8 cellular contexts compared by ENCODE assay signal in genomic region chr2:9843229-9844035, GRCh38. TPM values are rescaled to one million over a fixed set of nuclear protein-coding genes. Genes with fewer than 3 reads are reported as not detected.
DNase-seq lines count a peak whose midpoint lies in the region; ATAC-seq, FAIRE-seq and TF ChIP-seq lines count a peak whose summit lies in the region.

Gene TAF1B (plus strand): TSS chr2:9843474. CDS start chr2:9843542, 68 bp downstream.

- H3K4me1 Mint-ChIP-seq in activated T-cell treated with anti-CD3 and anti-CD28 coated beads, Interleukin-2, amount 50 U/mL, for 72 hours (ENCODE audit: low read depth) = peaks cover 41% of the 10 kb centered on the region
- H3K4me1 Mint-ChIP-seq in naive thymus-derived CD4-positive, alpha-beta T cell = peaks cover 25 to 56% (median 48%) of the 10 kb centered on the region in 7 donors
- H3K4me1 Mint-ChIP-seq in stimulated activated naive B cell treated with anti-CD40 and anti-IgM and Interleukin-4, amounts not matched to agents 10 μg/mL and 1 μg/mL and 100 μg/mL, for 72 hours = peaks cover 16 to 45% of the 10 kb centered on the region in 2 donors

- peak; percentile 97 for DNase-seq in Karpas-422
- peak; percentile 84 for DNase-seq in RCC 7860 (ENCODE audit: low spot score)
- DNase-seq in activated T-cell treated with anti-CD3 and anti-CD28 coated beads, Interleukin-2, amount 50 U/mL, for 72 hours = peak; percentile 89 to 92
- peak; percentile 88 for DNase-seq in fibroblast of gingiva (ENCODE audit: low read depth)
- peak; percentile 55 to 89 (median 80) for DNase-seq in naive thymus-derived CD4-positive, alpha-beta T cell
- DNase-seq in stimulated activated naive B cell treated with anti-CD40 and anti-IgM and Interleukin-4, amounts not matched to agents 10 μg/mL and 1 μg/mL and 100 μg/mL, for 72 hours = peak; percentile 90

- H3K9me3 ChIP-seq in DOHH2 (ENCODE audit: control insufficient read depth, insufficient read depth, low read length) (no peaks in the 10 kb centered on the region), Karpas-422 (ENCODE audit: low read length) (no peaks in the 10 kb centered on the region)
- H3K9me3 ChIP-seq in naive thymus-derived CD4-positive, alpha-beta T cell (ENCODE audit: control insufficient read depth in 2 of 3, low read length in 3 of 3) = no peaks in the 10 kb centered on the region

- no peaks in the 10 kb centered on the region for H3K9me3 Mint-ChIP-seq in activated T-cell treated with anti-CD3 and anti-CD28 coated beads, Interleukin-2, amount 50 U/mL, for 72 hours
- peaks cover 0 to 1% (median 0%) of the 10 kb centered on the region in 11 donors for H3K9me3 Mint-ChIP-seq in naive thymus-derived CD4-positive, alpha-beta T cell
- H3K9me3 Mint-ChIP-seq in stimulated activated naive B cell treated with anti-CD40 and anti-IgM and Interleukin-4, amounts not matched to agents 10 μg/mL and 1 μg/mL and 100 μg/mL, for 72 hours = peaks cover 0 to 1% of the 10 kb centered on the region in 2 donors

- H3K4me3 Mint-ChIP-seq in activated T-cell treated with anti-CD3 and anti-CD28 coated beads, Interleukin-2, amount 50 U/mL, for 72 hours = peak within 1 kb of the TSS; percentile 80
- H3K4me3 Mint-ChIP-seq in naive thymus-derived CD4-positive, alpha-beta T cell = peak within 1 kb of the TSS; percentile 89 to 95 (median 93)
- peak within 1 kb of the TSS; percentile 91 to 97 for H3K4me3 Mint-ChIP-seq in stimulated activated naive B cell treated with anti-CD40 and anti-IgM and Interleukin-4, amounts not matched to agents 10 μg/mL and 1 μg/mL and 100 μg/mL, for 72 hours

- CTCF ChIA-PET in naive thymus-derived CD4-positive, alpha-beta T cell (lab: Charles Lee) = interaction anchor here (1.7 kb wide), 1 partner anchor 29 kb away, joined by 5 read pairs; no protein-coding TSS in a partner anchor

- TF ChIP-seq CTCF in DOHH2 (IDR thresholded peaks at IDR 0.05; ENCODE audit: low read depth, low read length, poor library complexity, severe bottlenecking) = peak; percentile 44

- peak within 1 kb of the TSS; percentile 81 for H3K9ac ChIP-seq in Karpas-422 (ENCODE audit: low read length)

- peaks cover 39% of the 10 kb centered on the region for H3K4me1 ChIP-seq in DOHH2 (ENCODE audit: control insufficient read depth, low read length)
- peaks cover 31% of the 10 kb centered on the region for H3K4me1 ChIP-seq in Karpas-422 (ENCODE audit: low read length)
- H3K4me1 ChIP-seq in naive thymus-derived CD4-positive, alpha-beta T cell (ENCODE audit: control insufficient read depth in 2 of 2, insufficient read depth in 2 of 2, low read length in 2 of 2) = peaks cover 11 to 13% of the 10 kb centered on the region in 2 donors

- H2AFZ ChIP-seq in Karpas-422 (ENCODE audit: low read length) = peak within 1 kb of the TSS; percentile 96

- H3K9me2 ChIP-seq in DOHH2 (replicated peaks; ENCODE audit: control insufficient read depth, low read length) (no peaks in the 10 kb centered on the region), Karpas-422 (replicated peaks; ENCODE audit: insufficient read depth, low read length) (no peaks in the 10 kb centered on the region)

- POLR2A ChIA-PET in naive thymus-derived CD4-positive, alpha-beta T cell (lab: Charles Lee) = interaction anchor here (0.7 to 1.4 kb wide), 7 partner anchors 105 to 369 kb away, joined by 3 to 5 read pairs (median 3); partner anchors contain the start of genes IAH1, KLF11 and YWHAQ

- ATAC-seq in GM21825 (IDR thresholded peaks at IDR 0.05; ENCODE audit: unreplicated experiment) = peak; percentile 83
- ATAC-seq in activated T-cell treated with anti-CD3 and anti-CD28 coated beads, Interleukin-2, amount 50 U/mL, for 72 hours (replicated peaks in 1 of 2) = peak; percentile 89
- ATAC-seq in naive thymus-derived CD4-positive, alpha-beta T cell = peak; percentile 87
- ATAC-seq in stimulated activated naive B cell treated with anti-CD40 and anti-IgM and Interleukin-4, amounts not matched to agents 10 μg/mL and 1 μg/mL and 100 μg/mL, for 72 hours (replicated peaks) = peak; percentile 90 to 92

- peaks cover 37% of the 10 kb centered on the region for H3K36me3 ChIP-seq in DOHH2 (ENCODE audit: control insufficient read depth, low read length)
- peaks cover 30% of the 10 kb centered on the region for H3K36me3 ChIP-seq in Karpas-422 (ENCODE audit: insufficient read depth, low read length)
- H3K36me3 ChIP-seq in naive thymus-derived CD4-positive, alpha-beta T cell (ENCODE audit: control insufficient read depth in 2 of 3, insufficient read depth in 3 of 3, low read length in 3 of 3) = peaks cover 0 to 5% (median 5%) of the 10 kb centered on the region in 3 experiments

- H3K27ac Mint-ChIP-seq in activated T-cell treated with anti-CD3 and anti-CD28 coated beads, Interleukin-2, amount 50 U/mL, for 72 hours = peak within 1 kb of the TSS; percentile 80
- peak within 1 kb of the TSS; percentile 74 to 97 (median 92) for H3K27ac Mint-ChIP-seq in naive thymus-derived CD4-positive, alpha-beta T cell
- peak within 1 kb of the TSS; percentile 96 for H3K27ac Mint-ChIP-seq in stimulated activated naive B cell treated with anti-CD40 and anti-IgM and Interleukin-4, amounts not matched to agents 10 μg/mL and 1 μg/mL and 100 μg/mL, for 72 hours

- FAIRE-seq in RCC 7860 (lab: Jason Lieb, UNC) = peak; percentile 28

- H3K27me3 Mint-ChIP-seq in activated T-cell treated with anti-CD3 and anti-CD28 coated beads, Interleukin-2, amount 50 U/mL, for 72 hours (ENCODE audit: low read depth) = no peaks in the 10 kb centered on the region
- peaks cover 0 to 6% (median 0%) of the 10 kb centered on the region in 5 donors for H3K27me3 Mint-ChIP-seq in naive thymus-derived CD4-positive, alpha-beta T cell
- H3K27me3 Mint-ChIP-seq in stimulated activated naive B cell treated with anti-CD40 and anti-IgM and Interleukin-4, amounts not matched to agents 10 μg/mL and 1 μg/mL and 100 μg/mL, for 72 hours = no peaks in the 10 kb centered on the region

- intact Hi-C loops in naive thymus-derived CD4-positive, alpha-beta T cell (cut with micrococcal nuclease) = loop anchor here (1.0 to 10.0 kb wide), 15 partner anchors 29 to 1311 kb away; partner anchors contain the start of genes ADAM17 (in 2 of the 2), CPSF3 (in 2 of the 2), HPCAL1 (in 2 of the 2) and ITGB1BP1 (in 2 of the 2)

- H4K20me1 ChIP-seq in DOHH2 (ENCODE audit: control insufficient read depth, insufficient read depth, low read depth, low read length) (no peaks in the 10 kb centered on the region), Karpas-422 (ENCODE audit: insufficient read depth, low read depth, low read length) (no peaks in the 10 kb centered on the region)

- H3K4me3 ChIP-seq in DOHH2 (ENCODE audit: low read length) (peak within 1 kb of the TSS; percentile 88), Karpas-422 (ENCODE audit: low read length) (peak within 1 kb of the TSS; percentile 79)
- peak within 1 kb of the TSS; percentile 85 for H3K4me3 ChIP-seq in naive thymus-derived CD4-positive, alpha-beta T cell (ENCODE audit: low read length)

- H3K79me2 ChIP-seq in DOHH2 (ENCODE audit: control insufficient read depth, low read length) (peaks cover 36% of the 10 kb centered on the region), Karpas-422 (ENCODE audit: low read length) (peaks cover 48% of the 10 kb centered on the region)

- H3K27ac ChIP-seq in DOHH2 (ENCODE audit: low read depth, low read length) = peak within 1 kb of the TSS; percentile 87
- H3K27ac ChIP-seq in Karpas-422 (ENCODE audit: low read length) = peak within 1 kb of the TSS; percentile 73
- H3K27ac ChIP-seq in naive thymus-derived CD4-positive, alpha-beta T cell (ENCODE audit: low read depth, low read length) = peak within 1 kb of the TSS; percentile 72

- H3F3A ChIP-seq in DOHH2 (ENCODE audit: control insufficient read depth, insufficient read depth) = peaks cover 6% of the 10 kb centered on the region; the same call in 1 of the 2 replicates

- H3K27me3 ChIP-seq in DOHH2 (ENCODE audit: control insufficient read depth, low read length) (no peaks in the 10 kb centered on the region), Karpas-422 (ENCODE audit: low read length) (no peaks in the 10 kb centered on the region)
- H3K27me3 ChIP-seq in naive thymus-derived CD4-positive, alpha-beta T cell (ENCODE audit: control insufficient read depth in 2 of 2, insufficient read depth in 2 of 2, low read length in 2 of 2) = no peaks in the 10 kb centered on the region

- peaks cover 2 to 9% of the 10 kb centered on the region in 2 donors for H3K36me3 Mint-ChIP-seq in activated T-cell treated with anti-CD3 and anti-CD28 coated beads, Interleukin-2, amount 50 U/mL, for 72 hours (ENCODE audit: insufficient read depth in 2 of 2)
- peaks cover 0 to 29% (median 10%) of the 10 kb centered on the region in 5 donors for H3K36me3 Mint-ChIP-seq in naive thymus-derived CD4-positive, alpha-beta T cell
- peaks cover 15 to 20% of the 10 kb centered on the region in 2 donors for H3K36me3 Mint-ChIP-seq in stimulated activated naive B cell treated with anti-CD40 and anti-IgM and Interleukin-4, amounts not matched to agents 10 μg/mL and 1 μg/mL and 100 μg/mL, for 72 hours

- H3K4me2 ChIP-seq in DOHH2 (ENCODE audit: low read length) (peak within 1 kb of the TSS; percentile 75), Karpas-422 (ENCODE audit: low read depth, low read length, poor library complexity, severe bottlenecking) (peak within 1 kb of the TSS; percentile 87)

RNA-seq across cellular contexts. Expression of gene TAF1B, which starts in this region (rescaled TPM):
- 17.8 and 58.6 TPM in 2 replicates for total RNA-seq in Karpas-422 (2014; rRNA removed; shearing (Covaris generic); ENCODE audit: low replicate concordance)
- total RNA-seq in activated T-cell treated with anti-CD3 and anti-CD28 coated beads, Interleukin-2, amount 50 U/mL, for 72 hours = 10 to 100 TPM; 17.8 to 23.7 TPM
- 10 to 100 TPM in 4 of 5 experiments, 1 to 10 TPM in 1; 9.2 to 28.2 (median 20.9) TPM for total RNA-seq in naive thymus-derived CD4-positive, alpha-beta T cell
- 1 to 10 TPM; 7.2 to 8.6 TPM for polyA plus RNA-seq in naive thymus-derived CD4-positive, alpha-beta T cell

Comparison
In these comparisons a context has a peak if more than half of its experiments do, and no peak if none do; other contexts are left out.
1. Peak in every context shown above with its lines: DNase-seq, ATAC-seq, H3K4me3 ChIP-seq and H3K27ac ChIP-seq.